ENCODE assay signal across 22 cellular contexts in the genomic region with DNA sequence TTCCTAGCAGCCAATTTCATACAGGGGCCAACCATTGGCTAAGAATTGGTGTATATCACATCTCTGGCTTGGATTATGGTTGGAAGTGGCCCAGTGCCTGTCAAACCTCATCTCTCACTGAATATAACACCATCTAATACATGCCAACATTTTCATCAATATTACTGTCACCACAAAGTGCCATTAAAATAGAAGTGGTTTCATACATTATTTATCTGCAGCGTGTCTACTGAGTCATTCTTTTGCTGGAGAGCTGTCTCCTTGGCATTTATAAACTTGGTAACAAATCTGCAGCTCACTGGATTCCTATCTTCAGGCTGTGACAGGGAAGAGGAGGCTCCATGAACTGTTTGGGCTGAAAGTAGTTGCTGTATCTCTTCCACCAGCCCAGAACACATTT.
"Had no signal": no experiment of that assay in that cellular context is flagged by ENCODE, and none has a peak within 500 bp of the region (broad histone marks: within the 10 kb centered on the region; RNA-seq: fewer than 3 reads in every experiment).

No MANE protein-coding gene starts in this region.

- H3K9me3 ChIP-seq: neutrophil, ovary, prostate gland, right atrium auricular region, thyroid gland, upper lobe of right lung had no signal

- H3K36me3 ChIP-seq: neutrophil, ovary, prostate gland, right atrium auricular region, thyroid gland, upper lobe of right lung had no signal

- DNase-seq: activated CD4-positive, alpha-beta memory T cell treated with anti-CD3 and anti-CD28 coated beads for 36 hours; activated CD4-positive, alpha-beta T cell treated with anti-CD3 and anti-CD28 coated beads for 4 hours; activated CD4-positive, CD25-positive, alpha-beta regulatory T cell; activated effector memory CD4-positive, alpha-beta T cell treated with Interleukin-2 at 50 U/mL for 16 hours; activated naive CD4-positive, alpha-beta T cell treated with anti-CD3 and anti-CD28 coated beads, Interleukin-2, amount 50 U/mL, for 16 hours; activated naive CD8-positive, alpha-beta T cell treated with anti-CD3 and anti-CD28 coated beads, Interleukin-2, amount 50 U/mL, for 24 hours; activated T-cell treated with anti-CD3 and anti-CD28 coated beads, Interleukin-2, amount 50 U/mL, for 48 hours; aorta; brain microvascular endothelial cell; effector CD4-positive, alpha-beta T cell; kidney; left ventricle myocardium superior; mammary epithelial cell; ovary; stimulated activated CD4-positive, alpha-beta T cell treated with anti-CD3 and anti-CD28 coated beads, Interleukin-1b, Interleukin-23, amount 100 ng/mL, for 48 hours; substantia nigra; T-helper 9 cell; thyroid gland; upper lobe of right lung had no signal

- H3K4me3 ChIP-seq: ovary, prostate gland, right atrium auricular region, thyroid gland, upper lobe of right lung had no signal

- H3K27ac ChIP-seq: brain microvascular endothelial cell, neutrophil, ovary, prostate gland, right atrium auricular region, thyroid gland, upper lobe of right lung had no signal

- H3K4me1 ChIP-seq: prostate gland, right atrium auricular region, thyroid gland, upper lobe of right lung had no signal

- H3K27me3 ChIP-seq: brain microvascular endothelial cell, ovary, right atrium auricular region, thyroid gland, upper lobe of right lung had no signal
